Comparison of ENCODE assay signal across 1 cellular context in genomic region chr22:30411780-30412179, GRCh38.
A peak's percentile ranks its signal among the peaks of the same experiment; 100 is the strongest.
TF ChIP-seq lines count a peak whose summit lies in the region.

No MANE protein-coding gene starts in this region.

TF ChIP-seq in HepG2, 621 proteins besides CTCF, POLR2A, EP300 and RAD21:
- no peak for TF ChIP-seq ZSCAN25 (CRISPR knock-in tag; IDR thresholded peaks at IDR 0.05)
- no peak for TF ChIP-seq ZBTB2 (CRISPR knock-in tag; IDR thresholded peaks at IDR 0.05; ENCODE audit: low read depth)
- TF ChIP-seq ZNF263 (CRISPR knock-in tag; IDR thresholded peaks at IDR 0.05), result peak; percentile 96
